In genomic region chr19:40741527-40742390, GRCh38 we compare ENCODE assay signal across 15 cellular contexts. TPM values are rescaled to one million over a fixed set of nuclear protein-coding genes. Genes with fewer than 3 reads are reported as not detected.
A peak's percentile ranks its signal among the peaks of the same experiment; 100 is the strongest.
DNase-seq lines count a peak whose midpoint lies in the region; ATAC-seq and TF ChIP-seq lines count a peak whose summit lies in the region.
"Had no signal": no experiment of that assay in that cellular context is flagged by ENCODE, and none has a peak within 500 bp of the region (broad histone marks: within the 10 kb centered on the region; RNA-seq: fewer than 3 reads in every experiment).

No MANE protein-coding gene starts in this region.

- in situ Hi-C loops in KBM-7 (cut with MboI; ENCODE audit: low pct_unique_long_range_greater_than_20kb, low sequenced_read_pairs), result no loop called here

- intact Hi-C loops in right cardiac atrium (cut with DNase I), result no loop called here
- intact Hi-C loops in uterus (cut with DNase I; ENCODE audit: low total_unique reads), result no loop called here

- DNase-seq in adipocyte (ENCODE audit: low read depth) (no peak), right cardiac atrium (peak in 1 of 3 donors; percentile 57), KBM-7 (no peak), uterus (no peak)
- DNase-seq: activated CD4-positive, alpha-beta memory T cell treated with anti-CD3 and anti-CD28 coated beads, Interleukin-2, amount 10 ng/mL, durations not matched to agents 7 days and 5 days; activated naive CD4-positive, alpha-beta T cell treated with anti-CD3 and anti-CD28 coated beads, Interleukin-2, amount 10 ng/mL, durations not matched to agents 7 days and 5 days; DMS153; mucosa of descending colon; NCI-H526 treated with DMSO at 0.1 percent for 48 hours had no signal

- peaks cover 57 to 67% of the 10 kb centered on the region in 2 experiments for H3K36me3 ChIP-seq in HEK293 (ENCODE audit: control insufficient read depth in 2 of 2, insufficient read depth in 1 of 2, low read length in 2 of 2)
- peaks cover 32% of the 10 kb centered on the region for H3K36me3 ChIP-seq in adipocyte (ENCODE audit: control insufficient read depth, insufficient read depth, low read length, severe bottlenecking)
- H3K36me3 ChIP-seq in uterus, result no peaks in the 10 kb centered on the region

- H3K27me3 ChIP-seq in adipocyte (replicated peaks; ENCODE audit: control insufficient read depth, insufficient read depth, low read length) (no peaks in the 10 kb centered on the region), right cardiac atrium (ENCODE audit: control insufficient read depth, insufficient read depth) (no peaks in the 10 kb centered on the region), uterus (no peaks in the 10 kb centered on the region)
- H3K27me3 ChIP-seq: MG63, right lobe of liver had no signal

- no peak overlapping the region for H3K4me3 ChIP-seq in HEK293 (ENCODE audit: low read depth, low read length)
- H3K4me3 ChIP-seq in adipocyte (ENCODE audit: low read length), result no peak overlapping the region
- no peak overlapping the region for H3K4me3 ChIP-seq in right cardiac atrium (ENCODE audit: low read length)
- no peak overlapping the region for H3K4me3 ChIP-seq in uterus
- H3K4me3 ChIP-seq: GM12878, MG63, mucosa of descending colon, right lobe of liver had no signal

- no peak for ATAC-seq in right cardiac atrium
- ATAC-seq in HG03097 (IDR thresholded peaks at IDR 0.05; ENCODE audit: low FRiP score, unreplicated experiment), result no peak
- ATAC-seq: GM12878 had no signal

- CTCF ChIA-PET in HEK293 (lab: Yijun Ruan, JAX), result interaction anchor here (0.6 to 3.3 kb wide), 9 partner anchors 11 to 271 kb away, joined by 3 to 23 read pairs (median 4); partner anchors contain the start of genes COQ8B and ITPKC

- H3K9me3 ChIP-seq in HEK293 (ENCODE audit: control insufficient read depth, insufficient read depth, low read depth, low read length) (no peaks in the 10 kb centered on the region), adipocyte (ENCODE audit: control insufficient read depth, low read length) (no peaks in the 10 kb centered on the region), right cardiac atrium (ENCODE audit: control insufficient read depth, low read length) (no peaks in the 10 kb centered on the region), uterus (no peaks in the 10 kb centered on the region)
- H3K9me3 ChIP-seq: MG63, mucosa of descending colon, right lobe of liver had no signal

- no peak for TF ChIP-seq POLR2A in uterus (IDR thresholded peaks at IDR 0.05)

- H3K27ac ChIP-seq in HEK293 (ENCODE audit: extremely low read depth, low read depth, low read length) (no peak overlapping the region), right cardiac atrium (ENCODE audit: low read length) (peak overlapping the region; percentile 20), temporal lobe (ENCODE audit: low read depth, low read length) (peak overlapping the region; percentile 19), uterus (no peak overlapping the region)
- H3K27ac ChIP-seq: right lobe of liver had no signal

- POLR2A ChIA-PET in HEK293 (lab: Yijun Ruan, JAX), result interaction anchor here (0.5 to 4.3 kb wide), 13 partner anchors 9 to 290 kb away, joined by 3 to 30 read pairs (median 3); partner anchors contain the start of genes ACTMAP, RAB4B and SNRPA

- 74% methylated on average over 10 of the region's 10 CpGs for WGBS in right cardiac atrium

- H3K4me1 ChIP-seq in HEK293 (ENCODE audit: control insufficient read depth, insufficient read depth, low read length) (no peaks in the 10 kb centered on the region), adipocyte (ENCODE audit: control insufficient read depth, insufficient read depth, low read length) (peaks cover 38% of the 10 kb centered on the region), right cardiac atrium (ENCODE audit: control insufficient read depth, insufficient read depth, low read length) (no peaks in the 10 kb centered on the region), uterus (no peaks in the 10 kb centered on the region)

- TF ChIP-seq CTCF in HEK293 (tag by site-specific recombination; IDR thresholded peaks at IDR 0.05) (no peak; the same call in 1 of the 2 replicates), uterus (IDR thresholded peaks at IDR 0.05) (no peak)

- H3K9ac ChIP-seq in adipocyte (ENCODE audit: low read length), result peak overlapping the region; percentile 25

TF ChIP-seq in HEK293, 187 proteins besides CTCF, POLR2A, EP300 and RAD21:
- TF ChIP-seq ZNF426 (tag by site-specific recombination; IDR thresholded peaks at IDR 0.05) (no peak), ZNF335 (tag by site-specific recombination; conservative IDR thresholded peaks at IDR 0.05) (no peak), ZNF354C (tag by site-specific recombination; IDR thresholded peaks at IDR 0.05; ENCODE audit: borderline replicate concordance, low read depth) (no peak), ZNF157 (tag by site-specific recombination; IDR thresholded peaks at IDR 0.05) (no peak), HIC1 (tag by site-specific recombination; IDR thresholded peaks at IDR 0.05) (0 out of 2 replicates have a peak, but pooled peaks have one; percentile 27), ZNF341 (tag by site-specific recombination; IDR thresholded peaks at IDR 0.05; ENCODE audit: low read depth) (no peak), ZNF146 (tag by site-specific recombination; IDR thresholded peaks at IDR 0.05) (no peak), ZNF473 (tag by site-specific recombination; IDR thresholded peaks at IDR 0.05) (no peak), ZBTB21 (tag by site-specific recombination; IDR thresholded peaks at IDR 0.05) (0 out of 2 replicates have a peak, but pooled peaks have one; percentile 12)

RNA-seq across cellular contexts. Expression of gene ACTMAP, which starts 8.5 kb away (rescaled TPM):
- total RNA-seq in right cardiac atrium, result 1 to 10 TPM; 4.5 to 6.1 (median 5.1) TPM
- polyA plus RNA-seq in right cardiac atrium, result 5.1 TPM
- total RNA-seq in temporal lobe, result 0.74 TPM
- 1 to 10 TPM in 1 of 4 donors, under 1 TPM in 1, not detected in 2; 0.48 to 6.1 TPM for total RNA-seq in uterus

RNA-seq across cellular contexts. Expression of gene SNRPA, which starts 9.2 kb away (rescaled TPM):
- total RNA-seq in right cardiac atrium (10 to 100 TPM; 32.3 to 44.9 (median 39.5) TPM), temporal lobe (11.3 TPM), uterus (10 to 100 TPM; 12.8 to 70.2 (median 19.0) TPM)
- polyA plus RNA-seq in right cardiac atrium, result 27.0 TPM

RNA-seq across cellular contexts. Expression of gene ITPKC, which starts 24.8 kb away (rescaled TPM):
- total RNA-seq in right cardiac atrium (10 to 100 TPM in 2 of 4 donors, 1 to 10 TPM in 2; 7.6 to 15.8 (median 10.8) TPM), temporal lobe (7.4 TPM), uterus (10 to 100 TPM; 14.4 to 41.5 (median 22.8) TPM)
- polyA plus RNA-seq in right cardiac atrium, result 13.4 TPM

RNA-seq across cellular contexts. Expression of gene COQ8B, which starts 25.1 kb away (rescaled TPM):
- total RNA-seq in right cardiac atrium, result 10 to 100 TPM; 22.8 to 34.0 (median 29.0) TPM
- 23.8 TPM for polyA plus RNA-seq in right cardiac atrium
- 28.8 TPM for total RNA-seq in temporal lobe
- total RNA-seq in uterus, result 10 to 100 TPM in 3 of 4 donors, 1 to 10 TPM in 1; 9.7 to 51.8 (median 35.6) TPM

RNA-seq across cellular contexts. Expression of gene MIA, which starts 33.6 kb away (rescaled TPM):
- total RNA-seq in right cardiac atrium (1 to 10 TPM in 3 of 4 donors, under 1 TPM in 1; 0.71 to 3.1 (median 1.5) TPM), temporal lobe (0.74 TPM), uterus (1 to 10 TPM in 1 of 4 donors, not detected in 3; 2.8 TPM)
- 3.7 TPM for polyA plus RNA-seq in right cardiac atrium
- total RNA-seq: activated CD4-positive, alpha-beta memory T cell treated with anti-CD3 and anti-CD28 coated beads, Interleukin-2, amount 10 ng/mL, durations not matched to agents 7 days and 5 days had no signal

Comparison
In these comparisons a context has a peak if more than half of its experiments do, and no peak if none do; other contexts are left out.
1. H3K27ac ChIP-seq: peak in right cardiac atrium (single experiment) and temporal lobe (single experiment); none in HEK293 (single experiment) and uterus (0 of 2).